ENCODE assay signal across 12 cellular contexts in genomic region chr5:60652206-60652605, GRCh38.
DNase-seq lines count a peak whose midpoint lies in the region; ATAC-seq, FAIRE-seq and TF ChIP-seq lines count a peak whose summit lies in the region.
"Had no signal": no experiment of that assay in that cellular context is flagged by ENCODE, and none has a peak within 500 bp of the region (broad histone marks: within the 10 kb centered on the region; RNA-seq: fewer than 3 reads in every experiment).

No MANE protein-coding gene starts in this region.

- FAIRE-seq in HTR-8/SVneo (lab: Jason Lieb, UNC), result no peak
- FAIRE-seq: H1 had no signal

- H3K4me3 ChIP-seq in AG10803 (ENCODE audit: low read length), result no peak overlapping the region

- DNase-seq in AG10803 (ENCODE audit: low read depth), result peak; percentile 90
- peak; percentile 41 for DNase-seq in HTR-8/SVneo (ENCODE audit: insufficient read length, low spot score)
- peak; percentile 90 for DNase-seq in amniotic epithelial cell (ENCODE audit: low read depth)
- DNase-seq in kidney tubule cell (ENCODE audit: low spot score), result peak; percentile 91
- no peak for DNase-seq in amygdala (lab: John Stamatoyannopoulos, UW)
- no peak for DNase-seq in D341Med (ENCODE audit: low spot score)
- DNase-seq: DMS79; effector CD4-positive, alpha-beta T cell; T1000 had no signal

- TF ChIP-seq CTCF in AG10803 (conservative IDR thresholded peaks at IDR 0.05; ENCODE audit: low read length), result no peak

- ATAC-seq in HG03460 (IDR thresholded peaks at IDR 0.05; ENCODE audit: unreplicated experiment) (no peak), GM21390 (IDR thresholded peaks at IDR 0.05; ENCODE audit: unreplicated experiment) (no peak)

Comparison
In these comparisons a context has a peak if more than half of its experiments do, and no peak if none do; other contexts are left out.
1. DNase-seq: peak in AG10803 (single experiment), HTR-8/SVneo (single experiment), amniotic epithelial cell (single experiment) and kidney tubule cell (single experiment); none in amygdala (0 of 56) and D341Med (single experiment).